1 cellular context compared by ENCODE assay signal in the genomic region with DNA sequence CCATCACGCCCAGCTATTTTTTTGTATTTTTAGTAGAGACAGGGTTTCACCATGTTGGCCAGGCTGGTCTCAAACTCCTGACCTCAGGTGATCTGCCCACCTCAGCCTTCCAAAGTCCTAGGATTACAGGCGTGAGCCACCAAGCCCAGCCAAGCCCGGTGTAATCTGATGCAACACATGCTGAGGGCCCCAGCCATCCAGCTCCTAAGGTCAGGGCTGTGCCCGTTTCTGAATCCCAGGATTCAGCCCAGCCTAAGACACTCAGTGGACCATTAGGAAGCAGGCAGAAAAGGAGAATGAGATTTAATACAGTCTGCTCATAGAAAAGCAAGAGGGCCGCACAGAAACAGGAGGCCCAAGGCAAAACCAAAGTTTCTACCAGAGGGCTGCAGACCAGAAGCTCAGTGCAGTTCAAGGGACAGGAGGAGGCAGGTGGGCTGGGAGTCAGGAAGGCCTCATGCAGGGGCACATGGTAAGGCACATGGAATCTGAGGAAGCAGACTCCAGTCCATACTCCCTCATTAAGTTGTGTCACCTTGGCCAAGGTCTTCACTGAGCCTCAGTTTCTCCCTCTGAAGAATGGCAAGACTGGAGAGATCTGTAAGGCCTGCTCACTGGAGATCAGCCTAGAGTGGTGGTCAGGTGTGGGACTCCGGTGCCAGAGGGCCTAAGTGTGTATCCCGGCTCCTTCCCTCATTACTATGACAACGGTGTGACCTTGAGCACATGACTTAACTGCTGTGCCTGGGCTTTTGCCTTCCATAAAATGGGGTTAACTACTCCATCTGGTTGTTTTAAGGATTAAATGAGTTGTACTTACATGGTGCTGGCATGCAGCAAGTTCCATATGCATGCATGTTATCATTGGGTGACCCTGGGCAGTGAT.
TF ChIP-seq lines count a peak whose summit lies in the region.

No MANE protein-coding gene starts in this region.

TF ChIP-seq in GM23338, 12 proteins besides CTCF, POLR2A, EP300 and RAD21:
- no peak for TF ChIP-seq JUNB (IDR thresholded peaks at IDR 0.05; ENCODE audit: unreplicated experiment)
- TF ChIP-seq, protein P1, sequence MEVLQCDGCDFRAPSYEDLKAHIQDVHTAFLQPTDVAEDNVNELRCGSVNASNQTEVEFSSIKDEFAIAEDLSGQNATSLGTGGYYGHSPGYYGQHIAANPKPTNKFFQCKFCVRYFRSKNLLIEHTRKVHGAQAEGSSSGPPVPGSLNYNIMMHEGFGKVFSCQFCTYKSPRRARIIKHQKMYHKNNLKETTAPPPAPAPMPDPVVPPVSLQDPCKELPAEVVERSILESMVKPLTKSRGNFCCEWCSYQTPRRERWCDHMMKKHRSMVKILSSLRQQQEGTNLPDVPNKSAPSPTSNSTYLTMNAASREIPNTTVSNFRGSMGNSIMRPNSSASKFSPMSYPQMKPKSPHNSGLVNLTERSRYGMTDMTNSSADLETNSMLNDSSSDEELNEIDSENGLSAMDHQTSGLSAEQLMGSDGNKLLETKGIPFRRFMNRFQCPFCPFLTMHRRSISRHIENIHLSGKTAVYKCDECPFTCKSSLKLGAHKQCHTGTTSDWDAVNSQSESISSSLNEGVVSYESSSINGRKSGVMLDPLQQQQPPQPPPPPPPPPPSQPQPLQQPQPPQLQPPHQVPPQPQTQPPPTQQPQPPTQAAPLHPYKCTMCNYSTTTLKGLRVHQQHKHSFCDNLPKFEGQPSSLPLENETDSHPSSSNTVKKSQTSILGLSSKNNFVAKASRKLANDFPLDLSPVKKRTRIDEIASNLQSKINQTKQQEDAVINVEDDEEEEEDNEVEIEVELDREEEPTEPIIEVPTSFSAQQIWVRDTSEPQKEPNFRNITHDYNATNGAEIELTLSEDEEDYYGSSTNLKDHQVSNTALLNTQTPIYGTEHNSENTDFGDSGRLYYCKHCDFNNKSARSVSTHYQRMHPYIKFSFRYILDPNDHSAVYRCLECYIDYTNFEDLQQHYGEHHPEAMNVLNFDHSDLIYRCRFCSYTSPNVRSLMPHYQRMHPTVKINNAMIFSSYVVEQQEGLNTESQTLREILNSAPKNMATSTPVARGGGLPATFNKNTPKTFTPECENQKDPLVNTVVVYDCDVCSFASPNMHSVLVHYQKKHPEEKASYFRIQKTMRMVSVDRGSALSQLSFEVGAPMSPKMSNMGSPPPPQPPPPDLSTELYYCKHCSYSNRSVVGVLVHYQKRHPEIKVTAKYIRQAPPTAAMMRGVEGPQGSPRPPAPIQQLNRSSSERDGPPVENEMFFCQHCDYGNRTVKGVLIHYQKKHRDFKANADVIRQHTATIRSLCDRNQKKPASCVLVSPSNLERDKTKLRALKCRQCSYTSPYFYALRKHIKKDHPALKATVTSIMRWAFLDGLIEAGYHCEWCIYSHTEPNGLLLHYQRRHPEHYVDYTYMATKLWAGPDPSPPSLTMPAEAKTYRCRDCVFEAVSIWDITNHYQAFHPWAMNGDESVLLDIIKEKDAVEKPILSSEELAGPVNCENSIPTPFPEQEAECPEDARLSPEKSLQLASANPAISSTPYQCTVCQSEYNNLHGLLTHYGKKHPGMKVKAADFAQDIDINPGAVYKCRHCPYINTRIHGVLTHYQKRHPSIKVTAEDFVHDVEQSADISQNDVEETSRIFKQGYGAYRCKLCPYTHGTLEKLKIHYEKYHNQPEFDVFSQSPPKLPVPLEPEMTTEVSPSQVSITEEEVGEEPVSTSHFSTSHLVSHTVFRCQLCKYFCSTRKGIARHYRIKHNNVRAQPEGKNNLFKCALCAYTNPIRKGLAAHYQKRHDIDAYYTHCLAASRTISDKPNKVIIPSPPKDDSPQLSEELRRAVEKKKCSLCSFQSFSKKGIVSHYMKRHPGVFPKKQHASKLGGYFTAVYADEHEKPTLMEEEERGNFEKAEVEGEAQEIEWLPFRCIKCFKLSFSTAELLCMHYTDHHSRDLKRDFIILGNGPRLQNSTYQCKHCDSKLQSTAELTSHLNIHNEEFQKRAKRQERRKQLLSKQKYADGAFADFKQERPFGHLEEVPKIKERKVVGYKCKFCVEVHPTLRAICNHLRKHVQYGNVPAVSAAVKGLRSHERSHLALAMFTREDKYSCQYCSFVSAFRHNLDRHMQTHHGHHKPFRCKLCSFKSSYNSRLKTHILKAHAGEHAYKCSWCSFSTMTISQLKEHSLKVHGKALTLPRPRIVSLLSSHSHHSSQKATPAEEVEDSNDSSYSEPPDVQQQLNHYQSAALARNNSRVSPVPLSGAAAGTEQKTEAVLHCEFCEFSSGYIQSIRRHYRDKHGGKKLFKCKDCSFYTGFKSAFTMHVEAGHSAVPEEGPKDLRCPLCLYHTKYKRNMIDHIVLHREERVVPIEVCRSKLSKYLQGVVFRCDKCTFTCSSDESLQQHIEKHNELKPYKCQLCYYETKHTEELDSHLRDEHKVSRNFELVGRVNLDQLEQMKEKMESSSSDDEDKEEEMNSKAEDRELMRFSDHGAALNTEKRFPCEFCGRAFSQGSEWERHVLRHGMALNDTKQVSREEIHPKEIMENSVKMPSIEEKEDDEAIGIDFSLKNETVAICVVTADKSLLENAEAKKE (CRISPR knock-in tag; IDR thresholded peaks at IDR 0.05): no peak
- no peak for TF ChIP-seq EZH2 (IDR thresholded peaks at IDR 0.05; ENCODE audit: low read depth, unreplicated experiment)
- TF ChIP-seq ZNF114 (CRISPR knock-in tag; IDR thresholded peaks at IDR 0.05): no peak
- no peak for TF ChIP-seq NANOG (IDR thresholded peaks at IDR 0.05; ENCODE audit: borderline replicate concordance)
- TF ChIP-seq STAT1 (IDR thresholded peaks at IDR 0.05; ENCODE audit: unreplicated experiment): no peak
- no peak for TF ChIP-seq POLR2AphosphoS5 (IDR thresholded peaks at IDR 0.05; ENCODE audit: low read depth)
- TF ChIP-seq, protein P2, sequence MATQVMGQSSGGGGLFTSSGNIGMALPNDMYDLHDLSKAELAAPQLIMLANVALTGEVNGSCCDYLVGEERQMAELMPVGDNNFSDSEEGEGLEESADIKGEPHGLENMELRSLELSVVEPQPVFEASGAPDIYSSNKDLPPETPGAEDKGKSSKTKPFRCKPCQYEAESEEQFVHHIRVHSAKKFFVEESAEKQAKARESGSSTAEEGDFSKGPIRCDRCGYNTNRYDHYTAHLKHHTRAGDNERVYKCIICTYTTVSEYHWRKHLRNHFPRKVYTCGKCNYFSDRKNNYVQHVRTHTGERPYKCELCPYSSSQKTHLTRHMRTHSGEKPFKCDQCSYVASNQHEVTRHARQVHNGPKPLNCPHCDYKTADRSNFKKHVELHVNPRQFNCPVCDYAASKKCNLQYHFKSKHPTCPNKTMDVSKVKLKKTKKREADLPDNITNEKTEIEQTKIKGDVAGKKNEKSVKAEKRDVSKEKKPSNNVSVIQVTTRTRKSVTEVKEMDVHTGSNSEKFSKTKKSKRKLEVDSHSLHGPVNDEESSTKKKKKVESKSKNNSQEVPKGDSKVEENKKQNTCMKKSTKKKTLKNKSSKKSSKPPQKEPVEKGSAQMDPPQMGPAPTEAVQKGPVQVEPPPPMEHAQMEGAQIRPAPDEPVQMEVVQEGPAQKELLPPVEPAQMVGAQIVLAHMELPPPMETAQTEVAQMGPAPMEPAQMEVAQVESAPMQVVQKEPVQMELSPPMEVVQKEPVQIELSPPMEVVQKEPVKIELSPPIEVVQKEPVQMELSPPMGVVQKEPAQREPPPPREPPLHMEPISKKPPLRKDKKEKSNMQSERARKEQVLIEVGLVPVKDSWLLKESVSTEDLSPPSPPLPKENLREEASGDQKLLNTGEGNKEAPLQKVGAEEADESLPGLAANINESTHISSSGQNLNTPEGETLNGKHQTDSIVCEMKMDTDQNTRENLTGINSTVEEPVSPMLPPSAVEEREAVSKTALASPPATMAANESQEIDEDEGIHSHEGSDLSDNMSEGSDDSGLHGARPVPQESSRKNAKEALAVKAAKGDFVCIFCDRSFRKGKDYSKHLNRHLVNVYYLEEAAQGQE (IDR thresholded peaks at IDR 0.05; ENCODE audit: unreplicated experiment): no peak
- TF ChIP-seq ZNF331 (CRISPR knock-in tag; IDR thresholded peaks at IDR 0.05; ENCODE audit: low read depth): no peak
